In the genomic region with DNA sequence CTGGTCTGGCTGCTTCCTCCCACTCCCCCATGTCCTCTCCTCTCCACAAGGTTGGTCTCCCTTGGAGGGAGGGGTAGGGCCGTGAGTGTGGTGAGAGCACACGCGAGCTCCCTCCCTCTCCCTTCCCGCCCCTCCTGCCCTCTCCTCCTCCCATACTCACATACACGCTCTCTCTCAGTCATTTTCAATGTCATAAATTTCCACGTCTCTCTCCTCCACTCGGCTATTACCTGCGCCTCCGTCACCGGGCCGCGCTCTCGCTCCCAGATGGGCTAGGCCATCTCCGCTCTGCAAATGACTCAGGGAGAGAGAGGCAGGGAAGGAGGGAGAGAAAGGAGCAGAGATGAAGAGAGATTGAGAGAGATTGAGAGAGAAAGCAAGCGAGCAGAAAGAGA, we compare ENCODE assay signal across 19 cellular contexts. TPM values are rescaled to one million over a fixed set of nuclear protein-coding genes. Genes with fewer than 3 reads are reported as not detected.
DNase-seq lines count a peak whose midpoint lies in the region; ATAC-seq, FAIRE-seq and TF ChIP-seq lines count a peak whose summit lies in the region.
"Had no signal": no experiment of that assay in that cellular context is flagged by ENCODE, and none has a peak within 500 bp of the region (broad histone marks: within the 10 kb centered on the region; RNA-seq: fewer than 3 reads in every experiment).

No MANE protein-coding gene starts in this region.

- peaks cover 75% of the 10 kb centered on the region for H3K27me3 ChIP-seq in H7 (ENCODE audit: control insufficient read depth, insufficient read depth, low read length)
- H3K27me3 ChIP-seq in NT2/D1 (ENCODE audit: insufficient read depth, insufficient read length), result peaks cover 100% of the 10 kb centered on the region
- H3K27me3 ChIP-seq: MG63 had no signal

- CTCF ChIA-PET in HEK293T (lab: Yijun Ruan, JAX), result no interaction called here

- peaks cover 34% of the 10 kb centered on the region for H3K4me1 ChIP-seq in NT2/D1 (ENCODE audit: insufficient read depth, insufficient read length)

- POLR2A ChIA-PET in HEK293T (lab: Yijun Ruan, JAX), result interaction anchor here (0.8 kb wide), 1 partner anchor 30 kb away, joined by 3 read pairs; no protein-coding TSS in a partner anchor

- H3K4me3 ChIP-seq in H7 (ENCODE audit: insufficient read depth, low read depth, low read length) (no peak overlapping the region), NT2/D1 (ENCODE audit: insufficient read length, low read depth) (no peak overlapping the region)
- H3K4me3 ChIP-seq: A549, MG63 had no signal

- H3K36me3 ChIP-seq in H7 (replicated peaks; ENCODE audit: control insufficient read depth, insufficient read depth, low read length), result no peaks in the 10 kb centered on the region
- no peaks in the 10 kb centered on the region for H3K36me3 ChIP-seq in NT2/D1 (ENCODE audit: insufficient read depth, insufficient read length, low read length)
- H3K36me3 ChIP-seq: MG63 had no signal

- DNase-seq in NCI-H2081 (lab: John Stamatoyannopoulos, UW) (peak; percentile 27 to 29), NCI-H2081 treated with DMSO at 0.1 percent for 48 hours (lab: John Stamatoyannopoulos, UW) (no peak), H7 (peak; percentile 71), NT2/D1 (ENCODE audit: low read depth, low spot score) (no peak), left kidney (ENCODE audit: low read depth, low spot score) (peak; percentile 51), GM19239 (ENCODE audit: insufficient read length, low spot score) (no peak), HEK293T (ENCODE audit: extremely low spot score) (no peak)
- DNase-seq: COR-L47, MG63, NCI-H1105, NCI-H187 treated with DMSO at 0.1 percent for 48 hours, NCI-H345, NCI-H774, SIG-M5, T-helper 17 cell had no signal

- no peak for ATAC-seq in GM18511 (IDR thresholded peaks at IDR 0.05; ENCODE audit: unreplicated experiment)
- ATAC-seq: T-helper 17 cell had no signal

- FAIRE-seq in GM19239 (lab: Jason Lieb, UNC), result no peak
- FAIRE-seq: A549, H54 had no signal

- H3K9me3 ChIP-seq in NT2/D1 (ENCODE audit: insufficient read depth, low read length), result peaks cover 10% of the 10 kb centered on the region; the same call in 1 of the 2 replicates
- H3K9me3 ChIP-seq: A549, MG63 had no signal

- peak overlapping the region; percentile 23 for H3K9ac ChIP-seq in NT2/D1 (ENCODE audit: insufficient read length, low read depth)
- H3K9ac ChIP-seq: KMS-11 had no signal

TF ChIP-seq in HEK293T, 16 proteins besides CTCF, POLR2A, EP300 and RAD21:
- no peak for TF ChIP-seq ELF4 (IDR thresholded peaks at IDR 0.05)
- no peak for TF ChIP-seq BHLHE40 (IDR thresholded peaks at IDR 0.05; ENCODE audit: borderline replicate concordance)
- TF ChIP-seq SUZ12 (IDR thresholded peaks at IDR 0.05), result no peak
- no peak for TF ChIP-seq HDGF (IDR thresholded peaks at IDR 0.05; ENCODE audit: borderline replicate concordance)
- TF ChIP-seq, protein P1, sequence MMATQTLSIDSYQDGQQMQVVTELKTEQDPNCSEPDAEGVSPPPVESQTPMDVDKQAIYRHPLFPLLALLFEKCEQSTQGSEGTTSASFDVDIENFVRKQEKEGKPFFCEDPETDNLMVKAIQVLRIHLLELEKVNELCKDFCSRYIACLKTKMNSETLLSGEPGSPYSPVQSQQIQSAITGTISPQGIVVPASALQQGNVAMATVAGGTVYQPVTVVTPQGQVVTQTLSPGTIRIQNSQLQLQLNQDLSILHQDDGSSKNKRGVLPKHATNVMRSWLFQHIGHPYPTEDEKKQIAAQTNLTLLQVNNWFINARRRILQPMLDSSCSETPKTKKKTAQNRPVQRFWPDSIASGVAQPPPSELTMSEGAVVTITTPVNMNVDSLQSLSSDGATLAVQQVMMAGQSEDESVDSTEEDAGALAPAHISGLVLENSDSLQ (IDR thresholded peaks at IDR 0.05), result no peak
- no peak for TF ChIP-seq ARNT (IDR thresholded peaks at IDR 0.05)
- TF ChIP-seq L3MBTL2 (conservative IDR thresholded peaks at IDR 0.05), result no peak
- TF ChIP-seq FOXK2 (IDR thresholded peaks at IDR 0.05), result no peak
- no peak for TF ChIP-seq TARDBP (IDR thresholded peaks at IDR 0.05)
- no peak for TF ChIP-seq CTBP1 (IDR thresholded peaks at IDR 0.05; ENCODE audit: borderline replicate concordance)
- no peak for TF ChIP-seq ZNF384 (IDR thresholded peaks at IDR 0.05)
- TF ChIP-seq SP1 (IDR thresholded peaks at IDR 0.05), result no peak
- no peak for TF ChIP-seq LEF1 (IDR thresholded peaks at IDR 0.05; ENCODE audit: borderline replicate concordance)
- no peak for TF ChIP-seq NFRKB (IDR thresholded peaks at IDR 0.05)
- TF ChIP-seq FOXM1 (IDR thresholded peaks at IDR 0.05; ENCODE audit: borderline replicate concordance), result no peak
- no peak for TF ChIP-seq FOXA1 (IDR thresholded peaks at IDR 0.05)

RNA-seq across cellular contexts. Expression of gene DMBX1, which starts 36.7 kb away (rescaled TPM):
- 4.2 and 5.4 TPM in 2 replicates for total RNA-seq in H7 (2014; rRNA removed; shearing (Covaris generic))
- total RNA-seq: T-helper 17 cell had no signal

RNA-seq across cellular contexts. Expression of gene FAAH, which starts 58.8 kb away (rescaled TPM):
- 12.6 and 19.8 TPM in 2 replicates for total RNA-seq in H7 (2014; rRNA removed; shearing (Covaris generic))

Comparison
In these comparisons a context has a peak if more than half of its experiments do, and no peak if none do; other contexts are left out.
1. DNase-seq: peak in NCI-H2081 (2 of 2), H7 (single experiment) and left kidney (single experiment); none in NCI-H2081 treated with DMSO at 0.1 percent for 48 hours (single experiment), NT2/D1 (single experiment), GM19239 (single experiment) and HEK293T (single experiment).